ENCODE assay signal across 18 cellular contexts in the genomic region with DNA sequence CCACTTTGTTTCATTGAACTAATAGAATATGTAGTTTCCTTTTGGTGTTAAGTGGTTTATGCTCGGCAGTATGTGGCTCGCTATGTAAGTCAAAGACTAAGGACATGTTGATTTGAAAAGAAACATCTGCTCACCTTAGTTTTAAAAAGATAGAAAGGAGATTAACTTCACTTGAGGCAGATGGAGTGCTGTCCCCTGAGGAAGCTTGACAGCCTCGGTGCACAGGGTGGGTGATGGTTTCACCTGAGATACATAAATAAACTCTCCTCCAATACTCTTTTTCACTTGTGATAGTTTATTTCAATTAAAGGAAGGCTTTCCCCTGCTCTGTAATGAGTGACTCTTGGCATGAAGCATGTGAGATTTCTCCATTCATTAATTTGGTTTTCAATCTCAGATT.
A peak's percentile ranks its signal among the peaks of the same experiment; 100 is the strongest.
DNase-seq lines count a peak whose midpoint lies in the region; FAIRE-seq and TF ChIP-seq lines count a peak whose summit lies in the region.
"Had no signal": no experiment of that assay in that cellular context is flagged by ENCODE, and none has a peak within 500 bp of the region (broad histone marks: within the 10 kb centered on the region; RNA-seq: fewer than 3 reads in every experiment).

No MANE protein-coding gene starts in this region.

- peaks cover 5% of the 10 kb centered on the region for H3K9me3 Mint-ChIP-seq in glutamatergic neuron (ENCODE audit: unreplicated experiment)

- no peaks in the 10 kb centered on the region for H3K27me3 Mint-ChIP-seq in glutamatergic neuron (ENCODE audit: unreplicated experiment)

- peaks cover 16% of the 10 kb centered on the region for H3K4me1 Mint-ChIP-seq in glutamatergic neuron (ENCODE audit: low read depth, unreplicated experiment)
- H3K4me1 Mint-ChIP-seq: CD4-positive, alpha-beta memory T cell; GM23338; H9 had no signal

- peaks cover 7% of the 10 kb centered on the region for H3K36me3 Mint-ChIP-seq in glutamatergic neuron (ENCODE audit: unreplicated experiment)
- H3K36me3 Mint-ChIP-seq: CD4-positive, alpha-beta memory T cell had no signal

- FAIRE-seq in D721Med (lab: Jason Lieb, UNC), result peak; percentile 99
- no peak for FAIRE-seq in frontal cortex (lab: Jason Lieb, UNC)
- FAIRE-seq: GM12891, GM18507 had no signal

- H3K27ac Mint-ChIP-seq in glutamatergic neuron (ENCODE audit: unreplicated experiment), result peak overlapping the region; percentile 66
- H3K27ac Mint-ChIP-seq: CD4-positive, alpha-beta memory T cell; GM23338; H9 had no signal

- no peak overlapping the region for H3K4me3 Mint-ChIP-seq in glutamatergic neuron (ENCODE audit: unreplicated experiment)
- H3K4me3 Mint-ChIP-seq: CD4-positive, alpha-beta memory T cell; GM23338; H9 had no signal

- TF ChIP-seq CTCF in D721Med (IDR thresholded peaks at IDR 0.05; ENCODE audit: insufficient read depth, missing control alignments) (no peak), glutamatergic neuron (IDR thresholded peaks at IDR 0.05; ENCODE audit: partially characterized antibody, unreplicated experiment) (no peak)

- peak; percentile 75 for DNase-seq in D341Med (ENCODE audit: low spot score)
- no peak for DNase-seq in D721Med (ENCODE audit: insufficient read length, low spot score)
- DNase-seq in NCI-H82 (lab: John Stamatoyannopoulos, UW), result peak; percentile 92
- DNase-seq in glutamatergic neuron, result no peak
- no peak for DNase-seq in frontal cortex (ENCODE audit: low spot score in 2 of 2)
- no peak for DNase-seq in midbrain (lab: John Stamatoyannopoulos, UW)
- DNase-seq: C1 segment of cervical spinal cord; Calu3; CD4-positive, alpha-beta memory T cell; COR-L47; DMS 273 treated with DMSO at 0.1 percent for 48 hours; DMS79; EL; GDM1; H9 had no signal

Comparison
In these comparisons a context has a peak if more than half of its experiments do, and no peak if none do; other contexts are left out.
1. DNase-seq: peak in D341Med (single experiment) and NCI-H82 (single experiment); none in D721Med (single experiment), glutamatergic neuron (single experiment), frontal cortex (0 of 2) and midbrain (single experiment).